Comparison of ENCODE assay signal across 20 cellular contexts in genomic region chr3:70476174-70476573, GRCh38.
"Had no signal": no experiment of that assay in that cellular context is flagged by ENCODE, and none has a peak within 500 bp of the region (broad histone marks: within the 10 kb centered on the region; RNA-seq: fewer than 3 reads in every experiment).

No MANE protein-coding gene starts in this region.

- H3K27ac Mint-ChIP-seq: mesothelial cell of epicardium; naive B cell; naive thymus-derived CD8-positive, alpha-beta T cell had no signal

- H2AFZ ChIP-seq: hepatocyte had no signal

- H3K27ac ChIP-seq: coronary artery, dorsolateral prefrontal cortex, esophagus muscularis mucosa, foreskin keratinocyte, gastroesophageal sphincter, heart left ventricle, hepatocyte, left lung, lower lobe of right lung had no signal

- H3K4me3 ChIP-seq: coronary artery, dorsolateral prefrontal cortex, esophagus muscularis mucosa, gastroesophageal sphincter, heart left ventricle, hepatocyte, left lung, lower lobe of right lung, mucosa of descending colon had no signal

- H3K27me3 ChIP-seq: esophagus muscularis mucosa, foreskin keratinocyte, gastroesophageal sphincter, heart left ventricle, hepatocyte, left lung had no signal

- H3K4me3 Mint-ChIP-seq: mesothelial cell of epicardium; naive B cell; naive thymus-derived CD8-positive, alpha-beta T cell had no signal

- H3K4me2 ChIP-seq: hepatocyte had no signal

- H3K36me3 ChIP-seq: esophagus muscularis mucosa, gastroesophageal sphincter, heart left ventricle, left lung, lower lobe of right lung had no signal

- H3K9me3 ChIP-seq: esophagus muscularis mucosa, mucosa of descending colon had no signal

- H3K4me1 Mint-ChIP-seq: naive B cell; naive thymus-derived CD8-positive, alpha-beta T cell had no signal

- H3K4me1 ChIP-seq: foreskin keratinocyte, heart left ventricle, lower lobe of right lung had no signal

- H3K79me2 ChIP-seq: hepatocyte had no signal

- DNase-seq: dermis blood vessel endothelial cell; dorsolateral prefrontal cortex; effector CD4-positive, alpha-beta T cell; effector memory CD4-positive, alpha-beta T cell; foreskin keratinocyte; heart left ventricle; hypothalamus; left cardiac atrium; left lung; left ventricle myocardium superior; lower lobe of right lung; mesenchymal stem cell; mucosa of descending colon; naive B cell; naive thymus-derived CD8-positive, alpha-beta T cell had no signal

- ATAC-seq: foreskin keratinocyte; gastroesophageal sphincter; heart left ventricle; left cardiac atrium; left lung; left ventricle myocardium superior; lower lobe of right lung; mucosa of descending colon; naive thymus-derived CD8-positive, alpha-beta T cell had no signal
